Comparison of ENCODE assay signal across 1 cellular context in genomic region chr6:139442188-139442625, GRCh38.
TF ChIP-seq lines count a peak whose summit lies in the region.

No MANE protein-coding gene starts in this region.

TF ChIP-seq in IMR-90, 13 proteins besides CTCF, POLR2A, EP300 and RAD21 (continued from another document):
- TF ChIP-seq MAZ (IDR thresholded peaks at IDR 0.05; ENCODE audit: borderline replicate concordance, low read depth, low read length), result no peak
- no peak for TF ChIP-seq FOS (IDR thresholded peaks at IDR 0.05; ENCODE audit: low read depth, low read length)
- TF ChIP-seq MAFK (IDR thresholded peaks at IDR 0.05; ENCODE audit: low read depth, low read length), result no peak
- no peak for TF ChIP-seq BHLHE40 (IDR thresholded peaks at IDR 0.05; ENCODE audit: low read depth, low read length)
- TF ChIP-seq RCOR1 (IDR thresholded peaks at IDR 0.05; ENCODE audit: insufficient replicate concordance, low read length), result no peak
- TF ChIP-seq RFX5 (IDR thresholded peaks at IDR 0.05; ENCODE audit: low read depth, low read length), result no peak
- no peak for TF ChIP-seq CEBPB (IDR thresholded peaks at IDR 0.05; ENCODE audit: low read depth, low read length)
- TF ChIP-seq MXI1 (IDR thresholded peaks at IDR 0.05; ENCODE audit: borderline replicate concordance, low read depth, low read length), result no peak
- TF ChIP-seq NFE2L2 (IDR thresholded peaks at IDR 0.05; ENCODE audit: low read depth, low read length), result no peak
